ENCODE assay signal across 20 cellular contexts in the genomic region with DNA sequence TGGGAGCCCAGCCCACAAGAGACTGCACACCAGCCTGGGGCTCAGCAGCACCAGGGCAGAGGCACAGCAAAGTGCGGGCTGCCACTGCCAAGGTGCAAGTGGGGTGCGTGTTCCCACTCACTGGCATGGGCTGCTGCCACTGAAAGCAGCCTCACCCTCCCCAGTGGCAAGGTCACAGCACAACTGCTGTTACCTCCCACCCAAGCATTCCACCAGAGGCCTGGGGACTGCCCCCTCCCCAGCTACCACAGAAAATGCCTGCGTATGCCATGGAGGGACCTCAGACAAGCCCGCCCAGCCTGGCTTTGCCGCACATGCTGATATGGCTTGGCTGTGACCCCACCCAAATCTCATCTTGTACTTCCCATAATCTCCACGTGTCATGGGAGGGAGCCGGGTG. TPM values are rescaled to one million over a fixed set of nuclear protein-coding genes. Genes with fewer than 3 reads are reported as not detected.
DNase-seq lines count a peak whose midpoint lies in the region; ATAC-seq and TF ChIP-seq lines count a peak whose summit lies in the region.
"Had no signal": no experiment of that assay in that cellular context is flagged by ENCODE, and none has a peak within 500 bp of the region (broad histone marks: within the 10 kb centered on the region; RNA-seq: fewer than 3 reads in every experiment).

No MANE protein-coding gene starts in this region.

- no peak overlapping the region for H3K14ac ChIP-seq in H9 (ENCODE audit: insufficient read depth, low read length)

- H3K4me3 ChIP-seq in coronary artery (no peak overlapping the region), spleen (no peak overlapping the region)
- H3K4me3 ChIP-seq: PC-9 had no signal

- peaks cover 0 to 39% (median 11%) of the 10 kb centered on the region in 6 donors for H3K36me3 ChIP-seq in spleen

- H2BK5ac ChIP-seq in H9 (ENCODE audit: insufficient read length, low read length) = no peak overlapping the region

- peaks cover 20% of the 10 kb centered on the region for H3K9me3 Mint-ChIP-seq in activated naive CD8-positive, alpha-beta T cell treated with anti-CD3 and anti-CD28 coated beads, Interleukin-2, amount 10 ng/mL, durations not matched to agents 7 days and 5 days
- peaks cover 21% of the 10 kb centered on the region for H3K9me3 Mint-ChIP-seq in activated naive CD8-positive, alpha-beta T cell treated with anti-CD3 and anti-CD28 coated beads for 36 hours
- peaks cover 33 to 35% of the 10 kb centered on the region in 2 experiments for H3K9me3 Mint-ChIP-seq in H9

- no peak for TF ChIP-seq POLR2A in spleen (IDR thresholded peaks at IDR 0.05)

- ATAC-seq in activated naive CD8-positive, alpha-beta T cell treated with anti-CD3 and anti-CD28 coated beads, Interleukin-2, amount 10 ng/mL, durations not matched to agents 7 days and 5 days (ENCODE audit: low read depth) = no peak
- ATAC-seq: CD8-positive, alpha-beta T cell; Right ventricle myocardium inferior had no signal

- H3K27ac Mint-ChIP-seq in activated naive CD8-positive, alpha-beta T cell treated with anti-CD3 and anti-CD28 coated beads, Interleukin-2, amount 10 ng/mL, durations not matched to agents 7 days and 5 days = no peak overlapping the region
- H3K27ac Mint-ChIP-seq in activated naive CD8-positive, alpha-beta T cell treated with anti-CD3 and anti-CD28 coated beads for 36 hours = no peak overlapping the region
- H3K27ac Mint-ChIP-seq in H9 = no peak overlapping the region
- H3K27ac Mint-ChIP-seq: B cell; CD8-positive, alpha-beta T cell had no signal

- no peak overlapping the region for H4K5ac ChIP-seq in H9 (ENCODE audit: insufficient read length, low read depth, low read length)

- H3K23ac ChIP-seq in H9 (ENCODE audit: insufficient read length, low read depth, low read length) = no peak overlapping the region

- H3K4ac ChIP-seq in H9 (ENCODE audit: low read depth, low read length) = no peak overlapping the region

- no peak overlapping the region for H3K4me2 ChIP-seq in H9 (ENCODE audit: insufficient read depth, insufficient read length, low read length)
- H3K4me2 ChIP-seq: PC-9 had no signal

- POLR2A ChIA-PET in activated naive CD8-positive, alpha-beta T cell treated with anti-CD3 and anti-CD28 coated beads, Interleukin-2, amount 10 ng/mL, durations not matched to agents 7 days and 5 days (lab: Charles Lee) = no interaction called here

- no peak overlapping the region for H3K18ac ChIP-seq in H9 (ENCODE audit: insufficient read length, low read depth, low read length)

- no peak overlapping the region for H4K91ac ChIP-seq in H9 (ENCODE audit: insufficient read length, low read depth, low read length)

- H3K9ac ChIP-seq in H9 (ENCODE audit: extremely low read depth, insufficient read length, low read length) = no peak overlapping the region

- no peak overlapping the region for H3T11ph ChIP-seq in H9 (ENCODE audit: low read length)

- TF ChIP-seq CTCF in H9 (conservative IDR thresholded peaks at IDR 0.05) (no peak), coronary artery (IDR thresholded peaks at IDR 0.05) (no peak), spleen (IDR thresholded peaks at IDR 0.05 in 8 of 11, conservative IDR thresholded peaks at IDR 0.05 in 3 of 11) (no peak)

- H2AFZ ChIP-seq in H9 (ENCODE audit: low read length) = no peak overlapping the region
- H2AFZ ChIP-seq: PC-9 had no signal

- no CpG with 5 or more reads among the region's 7 CpGs for WGBS in H9 (ENCODE audit: extremely low coverage, insufficient read length, low lambda C conversion rate)
- WGBS in spleen, 5 donors = 93 to 99% (median 97%) methylated on average over 7 of the region's 7 CpGs

- peaks cover 84% of the 10 kb centered on the region for H3K36me3 Mint-ChIP-seq in activated naive CD8-positive, alpha-beta T cell treated with anti-CD3 and anti-CD28 coated beads, Interleukin-2, amount 10 ng/mL, durations not matched to agents 7 days and 5 days
- peaks cover 34% of the 10 kb centered on the region for H3K36me3 Mint-ChIP-seq in activated naive CD8-positive, alpha-beta T cell treated with anti-CD3 and anti-CD28 coated beads for 36 hours
- peaks cover 31 to 52% (median 38%) of the 10 kb centered on the region in 3 experiments for H3K36me3 Mint-ChIP-seq in H9 (ENCODE audit: insufficient read depth in 1 of 3, low read depth in 3 of 3)

- no peak overlapping the region for H4K8ac ChIP-seq in H9 (replicated peaks; ENCODE audit: insufficient read length, low read depth, low read length)

- H3K79me2 ChIP-seq in H9 (ENCODE audit: insufficient read depth, low read length) = no peaks in the 10 kb centered on the region

- H4K20me1 ChIP-seq in H9 (ENCODE audit: control insufficient read depth, insufficient read depth, insufficient read length) = no peaks in the 10 kb centered on the region

- no peak overlapping the region for H3K56ac ChIP-seq in H9 (ENCODE audit: insufficient read length, low read depth, low read length)

- H3K27me3 Mint-ChIP-seq in activated naive CD8-positive, alpha-beta T cell treated with anti-CD3 and anti-CD28 coated beads, Interleukin-2, amount 10 ng/mL, durations not matched to agents 7 days and 5 days = no peaks in the 10 kb centered on the region
- no peaks in the 10 kb centered on the region for H3K27me3 Mint-ChIP-seq in activated naive CD8-positive, alpha-beta T cell treated with anti-CD3 and anti-CD28 coated beads for 36 hours
- peaks cover 3% of the 10 kb centered on the region for H3K27me3 Mint-ChIP-seq in H9 (ENCODE audit: low read depth)
- H3K27me3 Mint-ChIP-seq: B cell had no signal

- H2BK120ac ChIP-seq in H9 (ENCODE audit: low read depth, low read length, poor library complexity, severe bottlenecking) = no peak overlapping the region

- H3K9me3 ChIP-seq in H9 (ENCODE audit: control insufficient read depth, low read depth, low read length) = no peaks in the 10 kb centered on the region
- H3K9me3 ChIP-seq in spleen = peaks cover 3 to 34% (median 24%) of the 10 kb centered on the region in 8 donors

- no peak overlapping the region for H2BK12ac ChIP-seq in H9 (ENCODE audit: insufficient read length, low read depth, low read length)

- H3K23me2 ChIP-seq in H9 (ENCODE audit: insufficient read length, low read depth, low read length, poor library complexity, severe bottlenecking) = no peaks in the 10 kb centered on the region

- H3K27me3 ChIP-seq in H9 (ENCODE audit: insufficient read depth, low read length) = no peaks in the 10 kb centered on the region
- H3K27me3 ChIP-seq in spleen (replicated peaks in 1 of 7) = no peaks in the 10 kb centered on the region

- H3K79me1 ChIP-seq in H9 (ENCODE audit: insufficient read depth, low read depth, low read length, poor library complexity, severe bottlenecking) = no peaks in the 10 kb centered on the region

- H3K27ac ChIP-seq in H9 (ENCODE audit: insufficient read length, low read depth, low read length) = no peak overlapping the region
- no peak overlapping the region for H3K27ac ChIP-seq in coronary artery
- H3K27ac ChIP-seq in spleen = no peak overlapping the region
- H3K27ac ChIP-seq: C4-2B, PC-9 had no signal

- H3K4me1 Mint-ChIP-seq in activated naive CD8-positive, alpha-beta T cell treated with anti-CD3 and anti-CD28 coated beads, Interleukin-2, amount 10 ng/mL, durations not matched to agents 7 days and 5 days = peaks cover 6% of the 10 kb centered on the region
- H3K4me1 Mint-ChIP-seq in activated naive CD8-positive, alpha-beta T cell treated with anti-CD3 and anti-CD28 coated beads for 36 hours = no peaks in the 10 kb centered on the region
- H3K4me1 Mint-ChIP-seq in H9 = no peaks in the 10 kb centered on the region
- H3K4me1 Mint-ChIP-seq: B cell had no signal

- H2BK15ac ChIP-seq in H9 (ENCODE audit: low read depth, low read length) = no peak overlapping the region

- no peak overlapping the region for H2BK20ac ChIP-seq in H9 (ENCODE audit: low read depth, low read length, poor library complexity, severe bottlenecking)

- no peak overlapping the region for H2AK5ac ChIP-seq in H9 (ENCODE audit: insufficient read length, low read length)

- intact Hi-C loops in spleen (cut with DNase I; ENCODE audit: low total_unique reads) = no loop called here

- DNase-seq in activated naive CD8-positive, alpha-beta T cell treated with anti-CD3 and anti-CD28 coated beads, Interleukin-2, amount 10 ng/mL, durations not matched to agents 7 days and 5 days = peak; percentile 21
- DNase-seq in activated naive CD8-positive, alpha-beta T cell treated with anti-CD3 and anti-CD28 coated beads for 36 hours = no peak
- peak; percentile 12 for DNase-seq in H9
- DNase-seq in coronary artery (ENCODE audit: low spot score) = peak; percentile 49
- peak; percentile 51 for DNase-seq in spleen
- DNase-seq in NCI-H1417 treated with DMSO at 0.1 percent for 48 hours (lab: John Stamatoyannopoulos, UW) = no peak
- DNase-seq in A172 (ENCODE audit: low spot score) = no peak
- no peak for DNase-seq in GOT3 (lab: John Stamatoyannopoulos, UW)
- DNase-seq: DND-41, NCI-H1048, NCI-H1417, NCI-H1694 treated with DMSO at 0.1 percent for 48 hours, NCI-H2081, NCI-H2227 treated with DMSO at 0.1 percent for 48 hours, NCI-H526 treated with DMSO at 0.1 percent for 48 hours, PC-9 had no signal

- no peak overlapping the region for H3K4me3 Mint-ChIP-seq in activated naive CD8-positive, alpha-beta T cell treated with anti-CD3 and anti-CD28 coated beads, Interleukin-2, amount 10 ng/mL, durations not matched to agents 7 days and 5 days
- H3K4me3 Mint-ChIP-seq in activated naive CD8-positive, alpha-beta T cell treated with anti-CD3 and anti-CD28 coated beads for 36 hours = no peak overlapping the region
- H3K4me3 Mint-ChIP-seq in H9 = no peak overlapping the region
- H3K4me3 Mint-ChIP-seq: B cell; CD8-positive, alpha-beta T cell had no signal

- H3K4me1 ChIP-seq in H9 (ENCODE audit: insufficient read depth, low read length) (no peaks in the 10 kb centered on the region), spleen (no peaks in the 10 kb centered on the region)

RNA-seq across cellular contexts. Expression of gene MEAK7, which starts 33.1 kb away (rescaled TPM):
- 10 to 100 TPM; 95.7 to 98.3 TPM for total RNA-seq in activated naive CD8-positive, alpha-beta T cell treated with anti-CD3 and anti-CD28 coated beads, Interleukin-2, amount 10 ng/mL, durations not matched to agents 7 days and 5 days
- total RNA-seq in activated naive CD8-positive, alpha-beta T cell treated with anti-CD3 and anti-CD28 coated beads for 36 hours = 10 to 100 TPM; 10.4 to 11.3 TPM
- total RNA-seq in H9 (2021) (17.9 and 21.5 TPM in 2 replicates), spleen (10 to 100 TPM in 5 of 7 donors, 1 to 10 TPM in 2; 9.4 to 14.9 (median 11.1) TPM)
- 1 to 10 TPM; 1.5 to 2.7 (median 1.5) TPM for polyA plus RNA-seq in spleen
- 21.0 and 28.4 TPM in 2 replicates for total RNA-seq in A172 (2014; rRNA removed; shearing (Covaris generic))

Comparison
In these comparisons a context has a peak if more than half of its experiments do, and no peak if none do; other contexts are left out.
1. DNase-seq: peak in activated naive CD8-positive, alpha-beta T cell treated with anti-CD3 and anti-CD28 coated beads, Interleukin-2, amount 10 ng/mL, durations not matched to agents 7 days and 5 days (single experiment), H9 (single experiment), coronary artery (single experiment) and spleen (single experiment); none in activated naive CD8-positive, alpha-beta T cell treated with anti-CD3 and anti-CD28 coated beads for 36 hours (single experiment), NCI-H1417 treated with DMSO at 0.1 percent for 48 hours (single experiment), A172 (single experiment) and GOT3 (single experiment).